Comparison of ENCODE assay signal across 19 cellular contexts in the genomic region with DNA sequence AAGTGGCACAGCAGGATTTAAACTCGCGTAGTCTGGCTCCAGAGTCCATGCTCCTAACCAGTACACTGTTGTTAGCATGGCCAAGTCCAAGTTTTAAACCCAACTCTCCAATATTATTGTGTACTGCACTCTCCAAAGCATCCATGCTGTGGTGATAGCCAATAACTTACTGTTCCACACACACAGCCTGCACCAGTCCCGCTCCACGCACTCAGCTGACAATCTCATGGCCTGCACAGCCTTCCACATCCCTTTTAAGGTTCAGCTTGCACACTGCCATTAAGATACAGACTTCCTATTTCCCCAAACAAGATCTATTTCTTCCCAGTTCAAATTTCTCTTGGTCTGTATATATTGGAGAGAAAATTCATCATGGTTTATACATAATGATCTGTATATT.
A peak's percentile ranks its signal among the peaks of the same experiment; 100 is the strongest.
DNase-seq lines count a peak whose midpoint lies in the region; ATAC-seq, FAIRE-seq and TF ChIP-seq lines count a peak whose summit lies in the region.
"Had no signal": no experiment of that assay in that cellular context is flagged by ENCODE, and none has a peak within 500 bp of the region (broad histone marks: within the 10 kb centered on the region; RNA-seq: fewer than 3 reads in every experiment).

No MANE protein-coding gene starts in this region.

- 86 to 88% methylated on average over 4 of the region's 4 CpGs for WGBS in heart right ventricle, 2 donors
- WGBS in H1 (ENCODE audit: extremely low coverage in 1 of 2, insufficient coverage in 1 of 2, insufficient read length in 1 of 2, insufficient replicate concordance in 2 of 2, low coverage in 1 of 2, low lambda C conversion rate in 2 of 2, missing lambda C conversion rate in 1 of 2), 2 experiments, result 100% methylated on average over 4 of the region's 4 CpGs; no CpG with 5 or more reads in 1 of the 2 experiments
- WGBS in neuronal stem cell (ENCODE audit: extremely low coverage in 2 of 2, insufficient read length in 2 of 2, insufficient replicate concordance in 1 of 2), 2 donors, result no CpG with 5 or more reads among the region's 4 CpGs

- no peak for TF ChIP-seq CTCF in heart right ventricle (IDR thresholded peaks at IDR 0.05)
- TF ChIP-seq CTCF in right atrium auricular region (IDR thresholded peaks at IDR 0.05), result no peak
- no peak for TF ChIP-seq CTCF in H1 (IDR thresholded peaks at IDR 0.05; ENCODE audit: control extremely low read depth in 1 of 3, insufficient read depth in 1 of 3, low read depth in 1 of 3, low read length in 3 of 3)

- no peak overlapping the region; the same call in 1 of the 2 replicates for H2AFZ ChIP-seq in H1 (ENCODE audit: low read length)
- no peak overlapping the region for H2AFZ ChIP-seq in neuronal stem cell (ENCODE audit: low read length)
- H2AFZ ChIP-seq: GM23338 had no signal

- H2BK20ac ChIP-seq in H1 (ENCODE audit: low read length), result no peak overlapping the region

- FAIRE-seq in H1 (lab: Jason Lieb, UNC), result no peak
- FAIRE-seq: GM12891, GM18507, H54 had no signal

- H4K8ac ChIP-seq in H1 (ENCODE audit: extremely low read depth, insufficient read depth, low read length), result no peak overlapping the region
- no peak overlapping the region for H4K8ac ChIP-seq in neuronal stem cell (ENCODE audit: low read depth, low read length)

- H3K4me3 ChIP-seq in heart right ventricle (no peak overlapping the region), right atrium auricular region (no peak overlapping the region), H1 (ENCODE audit: extremely low read depth in 1 of 4, insufficient read depth in 2 of 4, low read depth in 3 of 4, low read length in 4 of 4) (no peak overlapping the region), neuronal stem cell (ENCODE audit: low read length in 2 of 2) (no peak overlapping the region)
- H3K4me3 ChIP-seq: GM23338, HAP-1 had no signal

- H3K14ac ChIP-seq in H1 (ENCODE audit: insufficient read length) (no peak overlapping the region), neuronal stem cell (ENCODE audit: low read length) (no peak overlapping the region)

- POLR2A ChIA-PET in H1 (lab: Charles Lee; ENCODE audit: partially characterized antibody), result no interaction called here

- TF ChIP-seq POLR2A in H1 (IDR thresholded peaks at IDR 0.05; ENCODE audit: control extremely low read depth in 1 of 2, low read depth in 2 of 2, low read length in 2 of 2), result no peak

- TF ChIP-seq RAD21 in H1 (IDR thresholded peaks at IDR 0.05 in 1 of 2, conservative IDR thresholded peaks at IDR 0.05 in 1 of 2; ENCODE audit: low read depth in 2 of 2, low read length in 2 of 2), result no peak

- DNase-seq in heart right ventricle (no peak), right atrium auricular region (ENCODE audit: low spot score) (no peak), H1 (ENCODE audit: low read depth in 1 of 2, low spot score in 2 of 2) (no peak), neuronal stem cell (ENCODE audit: low spot score) (no peak), NOMO-1 treated with dmso at 0.1 percent for 144 hours (lab: John Stamatoyannopoulos, UW; ENCODE audit: unreplicated experiment) (no peak)
- DNase-seq: C1 segment of cervical spinal cord; Calu3; CD4-positive, alpha-beta memory T cell; COR-L47; DMS53; DMS79 treated with DMSO at 0.1 percent for 48 hours; GF-D8; HFFc6 had no signal

- no peak overlapping the region for H3K18ac ChIP-seq in H1 (ENCODE audit: extremely low read depth, low read length)
- H3K18ac ChIP-seq in neuronal stem cell (ENCODE audit: low read length), result no peak overlapping the region

- H4K91ac ChIP-seq in H1 (replicated peaks; ENCODE audit: insufficient read length, low read length) (no peak overlapping the region), neuronal stem cell (ENCODE audit: low read depth, low read length, poor library complexity) (peak overlapping the region; percentile 56)

- H2BK5ac ChIP-seq in H1 (ENCODE audit: low read depth, low read length), result no peak overlapping the region
- H2BK5ac ChIP-seq in neuronal stem cell (ENCODE audit: low read length), result no peak overlapping the region

- no peak overlapping the region for H3K56ac ChIP-seq in H1 (replicated peaks; ENCODE audit: insufficient read length, low read depth, low read length)

- H2BK12ac ChIP-seq in H1 (ENCODE audit: low read depth, low read length) (0 out of 2 replicates have a peak overlapping the region, but pooled peaks have one; percentile 53), neuronal stem cell (ENCODE audit: low read length) (no peak overlapping the region)

- H3K27ac ChIP-seq in heart right ventricle, result peak overlapping the region in 2 of 10 donors; percentile 3 to 45
- H3K27ac ChIP-seq in right atrium auricular region, result no peak overlapping the region
- no peak overlapping the region for H3K27ac ChIP-seq in H1 (ENCODE audit: low read depth, low read length)
- H3K27ac ChIP-seq in neuronal stem cell (replicated peaks; ENCODE audit: low read length), result no peak overlapping the region

- H3K4me1 ChIP-seq in heart right ventricle, result peaks cover 6 to 94% (median 74%) of the 10 kb centered on the region in 9 donors
- H3K4me1 ChIP-seq in right atrium auricular region, result peaks cover 0 to 44% of the 10 kb centered on the region in 2 donors
- no peaks in the 10 kb centered on the region for H3K4me1 ChIP-seq in H1 (replicated peaks in 1 of 4; ENCODE audit: control insufficient read depth in 3 of 4, insufficient read depth in 4 of 4, low read length in 3 of 4)
- no peaks in the 10 kb centered on the region for H3K4me1 ChIP-seq in neuronal stem cell (ENCODE audit: control insufficient read depth in 2 of 2, insufficient read depth in 1 of 2, low read depth in 1 of 2, low read length in 2 of 2)
- H3K4me1 ChIP-seq: HAP-1 had no signal

- CTCF ChIA-PET in H1 (lab: Charles Lee; ENCODE audit: partially characterized antibody), result interaction anchor here (1.0 to 1.2 kb wide), 3 partner anchors 94 to 108 kb away, joined by 3 to 5 read pairs (median 3); no protein-coding TSS in a partner anchor

- intact Hi-C loops in heart right ventricle (cut with DNase I), result loop anchor here in 1 of 10 donors (10.0 kb wide), 1 partner anchor 108 kb away; no protein-coding TSS in a partner anchor

- H3K4ac ChIP-seq in H1 (replicated peaks; ENCODE audit: insufficient read length, low read depth, low read length), result no peak overlapping the region
- H3K4ac ChIP-seq in neuronal stem cell (ENCODE audit: low read length), result no peak overlapping the region

- H3K4me2 ChIP-seq in H1 (ENCODE audit: insufficient read depth in 1 of 2, low read depth in 2 of 2, low read length in 2 of 2) (no peak overlapping the region), neuronal stem cell (ENCODE audit: insufficient read depth, low read length, poor library complexity, severe bottlenecking) (no peak overlapping the region)
- H3K4me2 ChIP-seq: GM23338 had no signal

- no peaks in the 10 kb centered on the region for H3K79me2 ChIP-seq in H1 (ENCODE audit: control insufficient read depth in 1 of 2, insufficient read depth in 2 of 2, low read length in 2 of 2)

- no peak overlapping the region for H3K23ac ChIP-seq in H1 (ENCODE audit: insufficient read length)
- no peak overlapping the region for H3K23ac ChIP-seq in neuronal stem cell (ENCODE audit: low read depth, low read length, poor library complexity)

- H2BK120ac ChIP-seq in H1 (replicated peaks; ENCODE audit: low read depth, low read length), result no peak overlapping the region
- H2BK120ac ChIP-seq in neuronal stem cell (ENCODE audit: low read depth, low read length), result no peak overlapping the region

- no peak for TF ChIP-seq EP300 in H1 (IDR thresholded peaks at IDR 0.05; ENCODE audit: borderline replicate concordance in 1 of 2, low read depth in 2 of 2, low read length in 2 of 2)

- H3K27me3 ChIP-seq in heart right ventricle (no peaks in the 10 kb centered on the region), right atrium auricular region (no peaks in the 10 kb centered on the region), H1 (replicated peaks in 1 of 4; ENCODE audit: control insufficient read depth in 3 of 4, extremely low read depth in 1 of 4, insufficient read depth in 3 of 4, low read length in 3 of 4) (no peaks in the 10 kb centered on the region), neuronal stem cell (ENCODE audit: control insufficient read depth in 3 of 3, insufficient read depth in 3 of 3, low read depth in 1 of 3, low read length in 3 of 3) (no peaks in the 10 kb centered on the region)

- no peaks in the 10 kb centered on the region for H3K9me3 ChIP-seq in heart right ventricle
- no peaks in the 10 kb centered on the region for H3K9me3 ChIP-seq in right atrium auricular region
- no peaks in the 10 kb centered on the region for H3K9me3 ChIP-seq in H1 (ENCODE audit: insufficient read depth in 2 of 2, low read depth in 1 of 2, low read length in 1 of 2)
- no peaks in the 10 kb centered on the region for H3K9me3 ChIP-seq in neuronal stem cell (replicated peaks in 1 of 2; ENCODE audit: control insufficient read depth in 2 of 2, insufficient read depth in 1 of 2, low read depth in 1 of 2, low read length in 2 of 2)
- H3K9me3 ChIP-seq: HAP-1 had no signal

- H3K79me1 ChIP-seq in H1 (ENCODE audit: low read depth, low read length) (no peaks in the 10 kb centered on the region), neuronal stem cell (ENCODE audit: low read depth, low read length) (no peaks in the 10 kb centered on the region)

- H2BK15ac ChIP-seq in H1 (ENCODE audit: low read length) (no peak overlapping the region; the same call in 1 of the 2 replicates), neuronal stem cell (ENCODE audit: low read length) (no peak overlapping the region)

- H3K36me3 ChIP-seq in heart right ventricle (no peaks in the 10 kb centered on the region), right atrium auricular region (no peaks in the 10 kb centered on the region), H1 (ENCODE audit: control insufficient read depth in 2 of 4, insufficient read depth in 4 of 4, low read length in 3 of 4) (no peaks in the 10 kb centered on the region; a peak in 1 of 8 replicates), neuronal stem cell (replicated peaks in 1 of 2; ENCODE audit: control insufficient read depth in 2 of 2, insufficient read depth in 2 of 2, low read length in 2 of 2) (peaks cover 0 to 25% of the 10 kb centered on the region in 2 donors)
- H3K36me3 ChIP-seq: HAP-1 had no signal

- H2AK5ac ChIP-seq in H1 (ENCODE audit: low read depth, low read length) (no peak overlapping the region), neuronal stem cell (ENCODE audit: low read depth, low read length) (no peak overlapping the region)

- no peaks in the 10 kb centered on the region for H4K20me1 ChIP-seq in H1 (replicated peaks in 1 of 2; ENCODE audit: control insufficient read depth in 1 of 2, insufficient read depth in 2 of 2, low read length in 2 of 2)

- H3K9ac ChIP-seq in H1 (replicated peaks in 1 of 4; ENCODE audit: extremely low read depth in 1 of 4, low read depth in 3 of 4, low read length in 3 of 4) (no peak overlapping the region), neuronal stem cell (ENCODE audit: low read depth, low read length, poor library complexity) (no peak overlapping the region)

- ATAC-seq in heart right ventricle (peak in 5 of 8 donors; percentile 22 to 53 (median 43)), HG03196 (IDR thresholded peaks at IDR 0.05; ENCODE audit: unreplicated experiment) (no peak)
- ATAC-seq: GM23338 had no signal

- H3K23me2 ChIP-seq in H1 (ENCODE audit: low read depth, low read length), result no peaks in the 10 kb centered on the region

- no peak overlapping the region for H4K5ac ChIP-seq in H1 (ENCODE audit: insufficient read length, low read depth, low read length)

TF ChIP-seq in H1, 55 proteins besides CTCF, POLR2A, EP300 and RAD21 (continues in another document):
- TF ChIP-seq JUN (IDR thresholded peaks at IDR 0.05; ENCODE audit: low read depth, low read length), result no peak
